Comparison of ENCODE assay signal across 22 cellular contexts in the genomic region with DNA sequence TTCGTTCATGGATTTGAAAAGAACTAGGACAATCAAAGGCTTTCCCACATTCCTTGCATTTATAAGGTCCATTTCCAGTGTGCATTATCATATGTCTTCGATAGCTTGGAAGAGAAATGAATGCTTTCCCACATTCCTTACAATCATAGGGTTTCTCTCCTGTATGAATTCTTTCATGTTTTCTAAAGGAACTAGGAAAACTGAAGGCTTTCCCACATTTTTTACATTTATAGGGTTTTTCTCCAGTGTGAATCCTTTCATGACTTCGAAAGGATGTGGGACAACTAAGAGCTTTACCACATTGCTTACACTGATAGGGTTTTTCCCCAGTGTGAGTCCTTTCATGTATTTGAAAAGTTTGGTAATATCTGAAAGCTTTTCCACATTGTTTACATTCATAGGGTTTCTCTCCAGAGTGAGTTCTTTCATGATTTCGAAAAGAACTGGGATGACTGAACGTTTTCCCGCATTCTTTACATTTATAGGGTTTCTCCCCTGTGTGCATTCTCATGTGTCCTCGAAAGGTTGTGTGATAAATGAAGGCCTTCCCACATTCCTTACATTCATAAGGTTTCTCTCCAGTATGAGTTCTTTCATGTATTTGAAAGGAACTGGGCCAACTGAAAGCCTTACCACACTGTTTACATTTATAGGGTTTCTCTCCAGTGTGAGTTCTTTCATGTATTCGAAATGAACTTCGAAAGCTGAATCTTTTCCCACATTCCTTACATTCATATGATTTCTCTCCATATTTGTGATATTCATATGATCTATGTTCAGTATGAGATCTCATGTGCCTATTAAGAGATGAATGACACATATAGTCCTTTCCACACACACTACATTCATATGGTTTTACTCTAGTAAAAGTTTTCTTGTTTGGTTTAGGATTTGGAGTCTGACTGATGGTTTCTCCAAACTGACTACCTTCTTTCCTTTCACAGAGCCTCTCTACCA. TPM values are rescaled to one million over a fixed set of nuclear protein-coding genes. Genes with fewer than 3 reads are reported as not detected.
DNase-seq lines count a peak whose midpoint lies in the region; ATAC-seq, FAIRE-seq and TF ChIP-seq lines count a peak whose summit lies in the region.
"Had no signal": no experiment of that assay in that cellular context is flagged by ENCODE, and none has a peak within 500 bp of the region (broad histone marks: within the 10 kb centered on the region; RNA-seq: fewer than 3 reads in every experiment).

No MANE protein-coding gene starts in this region.

- no peak overlapping the region for H3K23ac ChIP-seq in mesenchymal stem cell (ENCODE audit: low read length in 2 of 2)

- H3K4me2 ChIP-seq in K562 (ENCODE audit: insufficient read depth, low read length) (no peak overlapping the region), mesenchymal stem cell (ENCODE audit: low read length, poor library complexity, severe bottlenecking) (no peak overlapping the region)

- no peak for TF ChIP-seq RAD21 in K562 (CRISPR knock-in tag; conservative IDR thresholded peaks at IDR 0.05 in 1 of 2, IDR thresholded peaks at IDR 0.05 in 1 of 2)

- H3K4me1 ChIP-seq in K562 (replicated peaks in 1 of 2; ENCODE audit: control insufficient read depth in 2 of 2, insufficient read depth in 2 of 2, low read length in 2 of 2) (no peaks in the 10 kb centered on the region), mesenchymal stem cell (ENCODE audit: control insufficient read depth, insufficient read depth, low read depth, low read length) (no peaks in the 10 kb centered on the region), right atrium auricular region (no peaks in the 10 kb centered on the region)
- H3K4me1 ChIP-seq: Caco-2 had no signal

- peaks cover 8% of the 10 kb centered on the region for H3K79me1 ChIP-seq in mesenchymal stem cell (replicated peaks; ENCODE audit: low read length, poor library complexity, severe bottlenecking)

- H3K9me1 ChIP-seq in K562 (ENCODE audit: control insufficient read depth, insufficient read depth, low read length): no peaks in the 10 kb centered on the region

- H3K9me3 ChIP-seq in K562 (replicated peaks; ENCODE audit: control insufficient read depth, insufficient read depth, low read depth, low read length): peaks cover 9% of the 10 kb centered on the region
- H3K9me3 ChIP-seq in mesenchymal stem cell (ENCODE audit: control insufficient read depth, low read length): peaks cover 72% of the 10 kb centered on the region
- peaks cover 37 to 78% of the 10 kb centered on the region in 2 donors for H3K9me3 ChIP-seq in right atrium auricular region

- no peaks in the 10 kb centered on the region for H3K27me3 Mint-ChIP-seq in progenitor cell of endocrine pancreas
- H3K27me3 Mint-ChIP-seq: CD4-positive, alpha-beta memory T cell had no signal

- CTCF ChIA-PET in K562 (lab: Yijun Ruan, JAX; ENCODE audit: low intra/inter-chr PET ratio): no interaction called here

- no peak for TF ChIP-seq CTCF in K562 (IDR thresholded peaks at IDR 0.05 in 2 of 3, conservative IDR thresholded peaks at IDR 0.05 in 1 of 3; ENCODE audit: insufficient read depth in 2 of 3, low read depth in 1 of 3, low read length in 3 of 3)
- no peak for TF ChIP-seq CTCF in progenitor cell of endocrine pancreas (IDR thresholded peaks at IDR 0.05; ENCODE audit: unreplicated experiment)
- TF ChIP-seq CTCF in right atrium auricular region (IDR thresholded peaks at IDR 0.05): no peak

- no peak overlapping the region for H4K91ac ChIP-seq in mesenchymal stem cell (ENCODE audit: low read length)

- no peak overlapping the region for H4K8ac ChIP-seq in mesenchymal stem cell (ENCODE audit: low read length)

- no peak for TF ChIP-seq EP300 in K562 (IDR thresholded peaks at IDR 0.05; ENCODE audit: low read length)

- in situ Hi-C loops in KBM-7 (cut with MboI; ENCODE audit: low pct_unique_long_range_greater_than_20kb, low sequenced_read_pairs): no loop called here
- in situ Hi-C loops in K562 (cut with MboI): no loop called here

- TF ChIP-seq POLR2A in K562 (conservative IDR thresholded peaks at IDR 0.05): no peak

- H3K27ac Mint-ChIP-seq in progenitor cell of endocrine pancreas: peak overlapping the region; percentile 38
- H3K27ac Mint-ChIP-seq: CD4-positive, alpha-beta memory T cell; HFFc6; T-helper 1 cell treated with Interleukin-12 subunit alpha and Interleukin-12 subunit beta and Interleukin-4 antibody, amounts not matched to agents 30 μg/mL and 1 μg/mL, for 36 hours had no signal

- H3K36me3 Mint-ChIP-seq in progenitor cell of endocrine pancreas (ENCODE audit: insufficient read depth): peaks cover 69% of the 10 kb centered on the region

- no peak for FAIRE-seq in K562 (lab: Jason Lieb, UNC)
- FAIRE-seq: H54 had no signal

- no peak overlapping the region for H3K14ac ChIP-seq in mesenchymal stem cell (ENCODE audit: low read length in 2 of 2)

- peaks cover 39% of the 10 kb centered on the region for H3K9me3 Mint-ChIP-seq in progenitor cell of endocrine pancreas (ENCODE audit: low read depth)

- no peak overlapping the region for H3K27ac ChIP-seq in K562 (ENCODE audit: extremely low read depth, low read depth, low read length)
- H3K27ac ChIP-seq in mesenchymal stem cell (ENCODE audit: low read length, poor library complexity, severe bottlenecking): no peak overlapping the region
- H3K27ac ChIP-seq in right atrium auricular region: no peak overlapping the region
- H3K27ac ChIP-seq: HL-60 had no signal

- no peak overlapping the region for H3K4me3 Mint-ChIP-seq in progenitor cell of endocrine pancreas (ENCODE audit: low read depth)
- H3K4me3 Mint-ChIP-seq: CD4-positive, alpha-beta memory T cell; HFFc6; T-helper 1 cell treated with Interleukin-12 subunit alpha and Interleukin-12 subunit beta and Interleukin-4 antibody, amounts not matched to agents 30 μg/mL and 1 μg/mL, for 36 hours had no signal

- no peak overlapping the region for H2BK5ac ChIP-seq in mesenchymal stem cell (ENCODE audit: low read depth, low read length, poor library complexity, severe bottlenecking)

- no peaks in the 10 kb centered on the region for H3K27me3 ChIP-seq in K562 (ENCODE audit: control insufficient read depth in 2 of 2, insufficient read depth in 2 of 2, low read length in 2 of 2)
- H3K27me3 ChIP-seq in mesenchymal stem cell (ENCODE audit: control insufficient read depth in 1 of 2, insufficient read depth in 1 of 2, low read length in 2 of 2): no peaks in the 10 kb centered on the region
- H3K27me3 ChIP-seq in right atrium auricular region: no peaks in the 10 kb centered on the region
- H3K27me3 ChIP-seq: MG63 had no signal

- H3K4ac ChIP-seq in mesenchymal stem cell (ENCODE audit: low read depth in 1 of 2, low read length in 2 of 2): no peak overlapping the region

- H2AK5ac ChIP-seq in mesenchymal stem cell (ENCODE audit: low read length, severe bottlenecking): no peak overlapping the region

- no peak overlapping the region for H3K18ac ChIP-seq in mesenchymal stem cell (ENCODE audit: low read depth in 1 of 2, low read length in 2 of 2)

- no TSS peak for BruUV-seq in K562 (replicated peaks; lab: Mats Ljungman, UMichigan)

- intact Hi-C loops in K562 (cut with micrococcal nuclease): no loop called here

- no peak overlapping the region for H2BK12ac ChIP-seq in mesenchymal stem cell (ENCODE audit: low read length in 2 of 2)

- H3K9ac ChIP-seq in K562 (ENCODE audit: insufficient read depth in 1 of 2, low read depth in 2 of 2, low read length in 2 of 2) (no peak overlapping the region), mesenchymal stem cell (ENCODE audit: low read length) (no peak overlapping the region)

- peak; percentile 1 for DNase-seq in EH (ENCODE audit: low read depth)
- DNase-seq in KBM-7: peak; percentile 16
- DNase-seq in K562 (ENCODE audit: extremely low read depth in 1 of 4, low spot score in 3 of 4): no peak
- no peak for DNase-seq in progenitor cell of endocrine pancreas (ENCODE audit: low spot score, unreplicated experiment)
- no peak for DNase-seq in stimulated activated CD4-positive, alpha-beta T cell treated with anti-CD3 and anti-CD28 coated beads, Interleukin-2, amount 100 ng/mL, for 24 hours
- no peak for DNase-seq in mesenchymal stem cell
- no peak for DNase-seq in right atrium auricular region (ENCODE audit: low spot score)
- DNase-seq: Caco-2; CD4-positive, alpha-beta memory T cell; EL; HFFc6; Kasumi-1; MG63; NCI-H1417; NCI-H1694 treated with DMSO at 0.1 percent for 48 hours; NCI-H2081 treated with DMSO at 0.1 percent for 48 hours; NCI-H446 treated with DMSO at 0.1 percent for 48 hours; NCI-H526 treated with DMSO at 0.1 percent for 48 hours; Right ventricle myocardium superior had no signal

- H3K4me3 ChIP-seq in K562: no peak overlapping the region
- peak overlapping the region in 1 of 2 experiments; percentile 59 for H3K4me3 ChIP-seq in mesenchymal stem cell (ENCODE audit: insufficient read depth in 1 of 2, low read depth in 1 of 2, low read length in 2 of 2)
- no peak overlapping the region for H3K4me3 ChIP-seq in right atrium auricular region
- H3K4me3 ChIP-seq: MG63 had no signal

- H2BK120ac ChIP-seq in mesenchymal stem cell (ENCODE audit: low read depth, low read length): no peak overlapping the region

- H4K20me1 ChIP-seq in K562 (replicated peaks; ENCODE audit: control insufficient read depth, insufficient read depth, low read length): no peaks in the 10 kb centered on the region

- H3K4me1 Mint-ChIP-seq in progenitor cell of endocrine pancreas (ENCODE audit: low read depth): no peaks in the 10 kb centered on the region

- H3K79me2 ChIP-seq in K562 (ENCODE audit: control insufficient read depth, insufficient read depth, low read length): no peaks in the 10 kb centered on the region

- H2AFZ ChIP-seq in K562 (ENCODE audit: low read depth, low read length) (no peak overlapping the region), mesenchymal stem cell (ENCODE audit: low read depth, low read length) (no peak overlapping the region)

- H3K36me3 ChIP-seq in K562 (ENCODE audit: control insufficient read depth, insufficient read depth, low read length) (no peaks in the 10 kb centered on the region), mesenchymal stem cell (ENCODE audit: control insufficient read depth in 1 of 2, insufficient read depth in 2 of 2, low read depth in 1 of 2, low read length in 2 of 2) (peaks cover 9 to 28% of the 10 kb centered on the region in 2 experiments), right atrium auricular region (peaks cover 32% of the 10 kb centered on the region)

- H2BK15ac ChIP-seq in mesenchymal stem cell (ENCODE audit: low read depth, poor library complexity, severe bottlenecking): no peak overlapping the region

- POLR2A ChIA-PET in K562 (lab: Yijun Ruan, JAX): no interaction called here

- WGBS in K562 (ENCODE audit: insufficient coverage, low coverage, missing lambda C conversion rate): 1% methylated on average over 9 of the region's 9 CpGs
- 83% methylated on average over 6 of the region's 9 CpGs for WGBS in mesenchymal stem cell

- ATAC-seq in K562: no peak

RNA-seq across cellular contexts. Expression of a gene that starts 19.6 kb away (rescaled TPM):
- total RNA-seq in K562 (2011; cell fraction: chromatin; rRNA removed; ENCODE audit: low replicate concordance): 0.81 TPM in 1 of 2 replicates, not detected in the other
- total RNA-seq in K562 (2011; cell fraction: nucleolus; rRNA removed): not detected in 2 replicates
- 0.84 and 0.95 TPM in 2 replicates for total RNA-seq in K562 (2011; cell fraction: nucleoplasm; rRNA removed)
- 0.12 and 0.18 TPM in 2 replicates for total RNA-seq in K562 (2014; rRNA removed)
- total RNA-seq in K562 (2014; rRNA removed; fragmentation: Illumina TruSeq; extraction: Trizol): 0.48 and 0.69 TPM in 2 replicates
- total RNA-seq in K562 (2015; rRNA removed; fragmentation: Illumina TruSeq; extraction: Trizol): 0.58 and 0.64 TPM in 2 replicates
- 0.27 and 0.63 TPM in 2 replicates for total RNA-seq in K562 (2021)
- polyA plus RNA-seq in K562 (2011; rRNA removed): 0.36 and 0.69 TPM in 2 replicates
- 0.18 and 0.63 TPM in 2 replicates for polyA plus RNA-seq in K562 (2011; cell fraction: cytosol; rRNA removed)
- 0.20 and 0.41 TPM in 2 replicates for polyA plus RNA-seq in K562 (2011; cell fraction: nucleus; rRNA removed)
- polyA plus RNA-seq in K562 (2012): 0.14 and 0.22 TPM in 2 replicates
- 0.11 and 0.13 TPM in 2 replicates for polyA plus RNA-seq in K562 (2014; fragmentation: Illumina TruSeq; extraction: Trizol)
- polyA plus RNA-seq in K562 (2014; fragmentation: Nextera tagmentation; extraction: Ambion mirVana): under 1 TPM; 0.13 to 0.15 TPM
- polyA plus RNA-seq in K562 (2014; rRNA removed): 0.07 and 0.22 TPM in 2 replicates
- polyA minus RNA-seq in K562 (2011; rRNA and poly(A)+ RNA removed): 1.1 and 1.6 TPM in 2 replicates
- polyA minus RNA-seq in K562 (2011; cell fraction: cytosol; rRNA and poly(A)+ RNA removed): not detected in 2 replicates
- 0.27 and 0.67 TPM in 2 replicates for polyA minus RNA-seq in K562 (2011; cell fraction: nucleus; rRNA and poly(A)+ RNA removed)
- 5.8 and 9.1 TPM in 2 replicates for total RNA-seq in progenitor cell of endocrine pancreas
- 0.66 TPM for polyA plus RNA-seq in mesenchymal stem cell (2013, experiment 1 of 2)
- 0.68 TPM for polyA plus RNA-seq in mesenchymal stem cell (2013, experiment 2 of 2)
- 1 to 10 TPM; 1.6 to 2.0 TPM for total RNA-seq in right atrium auricular region

RNA-seq across cellular contexts. Expression of a gene that starts 24.2 kb away (rescaled TPM):
- total RNA-seq in K562 (2011; cell fraction: chromatin; rRNA removed; ENCODE audit: low replicate concordance): 4.7 and 14.6 TPM in 2 replicates
- 2.7 and 4.1 TPM in 2 replicates for total RNA-seq in K562 (2011; cell fraction: nucleolus; rRNA removed)
- 3.9 and 4.6 TPM in 2 replicates for total RNA-seq in K562 (2011; cell fraction: nucleoplasm; rRNA removed)
- total RNA-seq in K562 (2014; rRNA removed) (1.4 and 1.7 TPM in 2 replicates), K562 (2014; rRNA removed; fragmentation: Illumina TruSeq; extraction: Trizol) (4.9 and 5.2 TPM in 2 replicates), K562 (2015; rRNA removed; fragmentation: Illumina TruSeq; extraction: Trizol) (3.8 and 4.1 TPM in 2 replicates), K562 (2021) (2.2 and 2.8 TPM in 2 replicates), progenitor cell of endocrine pancreas (13.8 and 14.2 TPM in 2 replicates), right atrium auricular region (1 to 10 TPM; 1.7 to 2.6 TPM)
- polyA plus RNA-seq in K562 (2011; rRNA removed) (3.2 and 4.1 TPM in 2 replicates), K562 (2014; fragmentation: Illumina TruSeq; extraction: Trizol) (2.1 and 2.5 TPM in 2 replicates), K562 (2014; fragmentation: Nextera tagmentation; extraction: Ambion mirVana) (1 to 10 TPM; 2.0 to 4.0 TPM), K562 (2014; rRNA removed) (0.77 and 1.5 TPM in 2 replicates)
- 0.55 and 1.1 TPM in 2 replicates for polyA plus RNA-seq in K562 (2011; cell fraction: cytosol; rRNA removed)
- 2.2 and 2.9 TPM in 2 replicates for polyA plus RNA-seq in K562 (2011; cell fraction: nucleus; rRNA removed)
- polyA plus RNA-seq in K562 (2012): 1.4 and 2.2 TPM in 2 replicates
- polyA minus RNA-seq in K562 (2011; rRNA and poly(A)+ RNA removed): 6.8 and 8.4 TPM in 2 replicates
- 1.6 and 1.7 TPM in 2 replicates for polyA minus RNA-seq in K562 (2011; cell fraction: cytosol; rRNA and poly(A)+ RNA removed)
- polyA minus RNA-seq in K562 (2011; cell fraction: nucleus; rRNA and poly(A)+ RNA removed): 2.8 and 6.9 TPM in 2 replicates
- polyA plus RNA-seq in mesenchymal stem cell (2013, experiment 1 of 2): 0.57 TPM
- 0.70 TPM for polyA plus RNA-seq in mesenchymal stem cell (2013, experiment 2 of 2)

Comparison
In these comparisons a context has a peak if more than half of its experiments do, and no peak if none do; other contexts are left out.
1. DNase-seq: peak in EH (single experiment) and KBM-7 (single experiment); none in K562 (0 of 4), progenitor cell of endocrine pancreas (single experiment), stimulated activated CD4-positive, alpha-beta T cell treated with anti-CD3 and anti-CD28 coated beads, Interleukin-2, amount 100 ng/mL, for 24 hours (0 of 2), mesenchymal stem cell (single experiment) and right atrium auricular region (single experiment).